Comparison of ENCODE assay signal across 8 cellular contexts in the genomic region with DNA sequence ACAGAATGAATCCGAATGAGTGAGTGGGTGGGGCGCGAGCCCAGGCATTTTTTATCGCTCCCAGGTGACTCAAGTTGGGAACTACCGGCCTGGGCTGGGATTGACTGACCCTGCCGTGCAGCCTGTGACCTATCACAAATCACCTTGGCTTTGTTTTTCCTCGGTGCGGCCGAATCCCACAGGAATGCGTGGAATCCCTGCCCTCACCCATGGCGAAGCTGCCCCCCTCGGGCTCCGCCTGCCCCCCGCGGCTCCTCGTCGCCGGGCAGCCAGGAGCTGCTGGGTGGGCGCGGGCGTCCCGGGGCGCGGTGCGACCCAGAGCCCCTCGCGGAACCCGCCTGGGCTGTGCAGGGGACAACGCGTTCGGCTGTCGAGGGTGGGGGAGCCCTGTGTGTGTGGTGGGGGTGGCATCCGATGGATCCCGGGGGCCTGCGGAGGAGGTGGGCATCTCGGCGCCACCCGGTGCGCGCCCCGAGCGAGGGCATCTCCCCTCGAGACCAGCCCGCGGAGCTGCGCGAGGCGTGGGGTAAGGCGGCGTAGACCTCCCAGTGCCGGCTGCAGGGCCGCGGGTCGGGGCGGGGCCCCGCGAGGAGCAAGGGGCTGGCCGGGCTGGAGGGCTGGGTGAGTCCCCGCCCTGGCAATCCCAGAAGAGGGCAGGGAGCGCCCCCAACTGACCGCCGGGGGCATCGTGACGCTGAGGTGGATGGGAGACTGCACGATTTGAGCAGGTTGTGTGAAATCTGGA.
DNase-seq lines count a peak whose midpoint lies in the region; ATAC-seq lines count a peak whose summit lies in the region.

No MANE protein-coding gene starts in this region.

- H3K36me3 Mint-ChIP-seq in memory B cell: peaks cover 2% of the 10 kb centered on the region

- H3K4me3 Mint-ChIP-seq in memory B cell: peak overlapping the region; percentile 66

- no peaks in the 10 kb centered on the region for H3K4me1 Mint-ChIP-seq in memory B cell

- peak; percentile 93 for ATAC-seq in GM18861 (IDR thresholded peaks at IDR 0.05; ENCODE audit: unreplicated experiment)
- ATAC-seq in HG03064 (IDR thresholded peaks at IDR 0.05; ENCODE audit: low read depth, unreplicated experiment): peak; percentile 95
- ATAC-seq in memory B cell (ENCODE audit: low read depth): peak; percentile 98

- no peak overlapping the region for H3K27ac Mint-ChIP-seq in memory B cell

- H3K9me3 Mint-ChIP-seq in memory B cell: peaks cover 2% of the 10 kb centered on the region

- H3K27me3 Mint-ChIP-seq in memory B cell: peaks cover 7% of the 10 kb centered on the region

- DNase-seq in AG20443 (ENCODE audit: low spot score): peak; percentile 94
- DNase-seq in NCI-H226: peak; percentile 94
- DNase-seq in activated CD4-positive, alpha-beta T cell treated with anti-CD3 and anti-CD28 coated beads, Interleukin-2, amount 50 U/mL, for 4 hours: peak; percentile 13 to 15
- peak; percentile 64 for DNase-seq in effector CD8-positive, alpha-beta T cell (lab: John Stamatoyannopoulos, UW)
- peak; percentile 82 to 84 for DNase-seq in memory B cell (ENCODE audit: low spot score in 2 of 2)
- peak; percentile 70 for DNase-seq in stimulated activated CD8-positive, alpha-beta memory T cell treated with anti-CD3 and anti-CD28 coated beads, Interleukin-12 subunit alpha, Interleukin-12 subunit beta, amount 100 ng/mL, for 4 hours (ENCODE audit: low read depth)

Comparison
In these comparisons a context has a peak if more than half of its experiments do, and no peak if none do; other contexts are left out.
1. Peak in every context shown above with its lines: DNase-seq and ATAC-seq.
2. DNase-seq: peak in every context shown above with its lines; median percentile 94 in AG20443; 94 in NCI-H226; 83 in memory B cell; 70 in stimulated activated CD8-positive, alpha-beta memory T cell treated with anti-CD3 and anti-CD28 coated beads, Interleukin-12 subunit alpha, Interleukin-12 subunit beta, amount 100 ng/mL, for 4 hours; 64 in effector CD8-positive, alpha-beta T cell; 14 in activated CD4-positive, alpha-beta T cell treated with anti-CD3 and anti-CD28 coated beads, Interleukin-2, amount 50 U/mL, for 4 hours.